ENCODE assay signal across 9 cellular contexts in genomic region chr17:81165246-81166032, GRCh38. TPM values are rescaled to one million over a fixed set of nuclear protein-coding genes. Genes with fewer than 3 reads are reported as not detected.
A peak's percentile ranks its signal among the peaks of the same experiment; 100 is the strongest.
DNase-seq lines count a peak whose midpoint lies in the region; ATAC-seq and TF ChIP-seq lines count a peak whose summit lies in the region.
"Had no signal": no experiment of that assay in that cellular context is flagged by ENCODE, and none has a peak within 500 bp of the region (broad histone marks: within the 10 kb centered on the region; RNA-seq: fewer than 3 reads in every experiment).

Gene PVALEF (plus strand): TSS chr17:81165507. CDS start chr17:81181227, 15,720 bp downstream.

- H3K27ac Mint-ChIP-seq in dendritic cell treated with granulocyte-macrophage colony-stimulating factor and Interleukin-4, amounts not matched to agents 40 ng/mL and 50 ng/mL, for 4 days = no peak within 1 kb of the TSS
- H3K27ac Mint-ChIP-seq in mesothelial cell of epicardium = peak within 1 kb of the TSS; percentile 43

- ATAC-seq in activated T-cell treated with anti-CD3 and anti-CD28 coated beads, Interleukin-2, amount 50 U/mL, for 4 hours = no peak
- ATAC-seq in HG03045 (IDR thresholded peaks at IDR 0.05; ENCODE audit: unreplicated experiment) = no peak

- peaks cover 32% of the 10 kb centered on the region for H3K27me3 Mint-ChIP-seq in activated T-cell treated with anti-CD3 and anti-CD28 coated beads, Interleukin-2, amount 50 U/mL, for 4 hours (ENCODE audit: low read depth)
- H3K27me3 Mint-ChIP-seq in dendritic cell treated with granulocyte-macrophage colony-stimulating factor and Interleukin-4, amounts not matched to agents 40 ng/mL and 50 ng/mL, for 4 days = peaks cover 51% of the 10 kb centered on the region
- no peaks in the 10 kb centered on the region for H3K27me3 Mint-ChIP-seq in mesothelial cell of epicardium (ENCODE audit: low read depth)

- H3K36me3 ChIP-seq in transverse colon = no peaks in the 10 kb centered on the region

- H3K9me3 ChIP-seq in transverse colon = no peaks in the 10 kb centered on the region

- peak within 1 kb of the TSS in 3 of 4 donors; percentile 8 to 41 (median 23) for H3K4me3 ChIP-seq in transverse colon

- H3K27me3 ChIP-seq in transverse colon = peaks cover 47% of the 10 kb centered on the region

- H3K9me3 Mint-ChIP-seq in activated T-cell treated with anti-CD3 and anti-CD28 coated beads, Interleukin-2, amount 50 U/mL, for 4 hours = no peaks in the 10 kb centered on the region
- H3K9me3 Mint-ChIP-seq in dendritic cell treated with granulocyte-macrophage colony-stimulating factor and Interleukin-4, amounts not matched to agents 40 ng/mL and 50 ng/mL, for 4 days = no peaks in the 10 kb centered on the region
- H3K9me3 Mint-ChIP-seq in mesothelial cell of epicardium = no peaks in the 10 kb centered on the region

- H3K4me3 Mint-ChIP-seq in activated T-cell treated with anti-CD3 and anti-CD28 coated beads, Interleukin-2, amount 50 U/mL, for 4 hours = peak within 1 kb of the TSS; percentile 48
- peak within 1 kb of the TSS; percentile 60 for H3K4me3 Mint-ChIP-seq in dendritic cell treated with granulocyte-macrophage colony-stimulating factor and Interleukin-4, amounts not matched to agents 40 ng/mL and 50 ng/mL, for 4 days
- peak within 1 kb of the TSS; percentile 66 for H3K4me3 Mint-ChIP-seq in mesothelial cell of epicardium

- TF ChIP-seq EP300 in transverse colon (IDR thresholded peaks at IDR 0.05; ENCODE audit: low read depth) = no peak

- H3K4me1 ChIP-seq in transverse colon = peaks cover 3 to 10% (median 4%) of the 10 kb centered on the region in 4 donors

- TF ChIP-seq CTCF in mesothelial cell of epicardium (IDR thresholded peaks at IDR 0.05; ENCODE audit: unreplicated experiment) = no peak
- TF ChIP-seq CTCF in transverse colon (IDR thresholded peaks at IDR 0.05) = no peak

- intact Hi-C loops in dendritic cell treated with granulocyte-macrophage colony-stimulating factor and Interleukin-4, amounts not matched to agents 40 ng/mL and 50 ng/mL, for 4 days (cut with micrococcal nuclease) = no loop called here
- intact Hi-C loops in transverse colon (cut with DNase I; ENCODE audit: low total_unique reads) = no loop called here

- in situ Hi-C loops in transverse colon (cut with MboI; ENCODE audit: low pct_ligation_motif_present in 1 of 4, low pct_unique_long_range_greater_than_20kb in 1 of 4, low sequenced_read_pairs in 3 of 4) = no loop called here

- no peak within 1 kb of the TSS for H3K27ac ChIP-seq in transverse colon
- H3K27ac ChIP-seq: epithelial cell of prostate had no signal

- H3K36me3 Mint-ChIP-seq in activated T-cell treated with anti-CD3 and anti-CD28 coated beads, Interleukin-2, amount 50 U/mL, for 4 hours (ENCODE audit: insufficient read depth) = no peaks in the 10 kb centered on the region
- H3K36me3 Mint-ChIP-seq in dendritic cell treated with granulocyte-macrophage colony-stimulating factor and Interleukin-4, amounts not matched to agents 40 ng/mL and 50 ng/mL, for 4 days (ENCODE audit: low read depth) = no peaks in the 10 kb centered on the region
- H3K36me3 Mint-ChIP-seq in mesothelial cell of epicardium = no peaks in the 10 kb centered on the region

- no peak for TF ChIP-seq POLR2A in transverse colon (IDR thresholded peaks at IDR 0.05)

- WGBS in transverse colon (ENCODE audit: low coverage in 1 of 2), 2 donors = 34% methylated on average over 36 of the region's 46 CpGs; no CpG with 5 or more reads in 1 of the 2 donors

- H3K4me1 Mint-ChIP-seq in activated T-cell treated with anti-CD3 and anti-CD28 coated beads, Interleukin-2, amount 50 U/mL, for 4 hours (ENCODE audit: low read depth) = peaks cover 8% of the 10 kb centered on the region
- H3K4me1 Mint-ChIP-seq in dendritic cell treated with granulocyte-macrophage colony-stimulating factor and Interleukin-4, amounts not matched to agents 40 ng/mL and 50 ng/mL, for 4 days (ENCODE audit: low read depth) = peaks cover 17% of the 10 kb centered on the region
- peaks cover 11% of the 10 kb centered on the region for H3K4me1 Mint-ChIP-seq in mesothelial cell of epicardium

- DNase-seq in activated T-cell treated with anti-CD3 and anti-CD28 coated beads, Interleukin-2, amount 50 U/mL, for 4 hours = no peak
- DNase-seq in activated T-cell treated with anti-CD3 and anti-CD28 coated beads, Interleukin-2, amount 50 U/mL, for 48 hours = no peak
- DNase-seq in mesothelial cell of epicardium (ENCODE audit: low spot score in 2 of 2, unreplicated experiment in 2 of 2) = peak; percentile 21 to 55
- no peak for DNase-seq in transverse colon
- no peak for DNase-seq in NCI-H774 (lab: John Stamatoyannopoulos, UW)
- no peak for DNase-seq in effector CD8-positive, alpha-beta T cell (lab: John Stamatoyannopoulos, UW)

RNA-seq across cellular contexts. Expression of gene PVALEF, which starts in this region (rescaled TPM):
- not detected for total RNA-seq in activated T-cell treated with anti-CD3 and anti-CD28 coated beads, Interleukin-2, amount 50 U/mL, for 4 hours
- total RNA-seq in mesothelial cell of epicardium (0.22 to 0.62 TPM (median 0.47 TPM) in 3 replicates), transverse colon (not detected)

Comparison
In these comparisons a context has a peak if more than half of its experiments do, and no peak if none do; other contexts are left out.
1. Peak in DNase-seq in mesothelial cell of epicardium; RNA of the gene not detected or under 1 TPM.